In genomic region chrX:119919835-119920585, GRCh38 we compare ENCODE assay signal across 2 cellular contexts.
TF ChIP-seq lines count a peak whose summit lies in the region.

No MANE protein-coding gene starts in this region.

TF ChIP-seq in IMR-90, 13 proteins besides CTCF, POLR2A, EP300 and RAD21:
- TF ChIP-seq RFX5 (IDR thresholded peaks at IDR 0.05; ENCODE audit: low read depth, low read length) = no peak
- peak; percentile 84 for TF ChIP-seq CEBPB (IDR thresholded peaks at IDR 0.05; ENCODE audit: low read depth, low read length)

TF ChIP-seq in H1, 55 proteins besides CTCF, POLR2A, EP300 and RAD21:
- TF ChIP-seq GTF2F1 (IDR thresholded peaks at IDR 0.05; ENCODE audit: borderline replicate concordance, low read depth, low read length) (no peak), CEBPB (IDR thresholded peaks at IDR 0.05; ENCODE audit: low read depth, low read length) (peak; percentile 75), CREB1 (IDR thresholded peaks at IDR 0.05) (no peak), HDAC6 (IDR thresholded peaks at IDR 0.05; ENCODE audit: low read depth, low read length) (no peak)
